ENCODE assay signal across 1 cellular context in genomic region chr7:105013818-105014724, GRCh38.
TF ChIP-seq lines count a peak whose summit lies in the region.

A gene with protein sequence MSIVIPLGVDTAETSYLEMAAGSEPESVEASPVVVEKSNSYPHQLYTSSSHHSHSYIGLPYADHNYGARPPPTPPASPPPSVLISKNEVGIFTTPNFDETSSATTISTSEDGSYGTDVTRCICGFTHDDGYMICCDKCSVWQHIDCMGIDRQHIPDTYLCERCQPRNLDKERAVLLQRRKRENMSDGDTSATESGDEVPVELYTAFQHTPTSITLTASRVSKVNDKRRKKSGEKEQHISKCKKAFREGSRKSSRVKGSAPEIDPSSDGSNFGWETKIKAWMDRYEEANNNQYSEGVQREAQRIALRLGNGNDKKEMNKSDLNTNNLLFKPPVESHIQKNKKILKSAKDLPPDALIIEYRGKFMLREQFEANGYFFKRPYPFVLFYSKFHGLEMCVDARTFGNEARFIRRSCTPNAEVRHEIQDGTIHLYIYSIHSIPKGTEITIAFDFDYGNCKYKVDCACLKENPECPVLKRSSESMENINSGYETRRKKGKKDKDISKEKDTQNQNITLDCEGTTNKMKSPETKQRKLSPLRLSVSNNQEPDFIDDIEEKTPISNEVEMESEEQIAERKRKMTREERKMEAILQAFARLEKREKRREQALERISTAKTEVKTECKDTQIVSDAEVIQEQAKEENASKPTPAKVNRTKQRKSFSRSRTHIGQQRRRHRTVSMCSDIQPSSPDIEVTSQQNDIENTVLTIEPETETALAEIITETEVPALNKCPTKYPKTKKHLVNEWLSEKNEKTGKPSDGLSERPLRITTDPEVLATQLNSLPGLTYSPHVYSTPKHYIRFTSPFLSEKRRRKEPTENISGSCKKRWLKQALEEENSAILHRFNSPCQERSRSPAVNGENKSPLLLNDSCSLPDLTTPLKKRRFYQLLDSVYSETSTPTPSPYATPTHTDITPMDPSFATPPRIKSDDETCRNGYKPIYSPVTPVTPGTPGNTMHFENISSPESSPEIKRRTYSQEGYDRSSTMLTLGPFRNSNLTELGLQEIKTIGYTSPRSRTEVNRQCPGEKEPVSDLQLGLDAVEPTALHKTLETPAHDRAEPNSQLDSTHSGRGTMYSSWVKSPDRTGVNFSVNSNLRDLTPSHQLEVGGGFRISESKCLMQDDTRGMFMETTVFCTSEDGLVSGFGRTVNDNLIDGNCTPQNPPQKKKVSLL (N-terminal part only) (plus strand): TSS chr7:105014205. CDS start chr7:105040953, 26,748 bp downstream.

TF ChIP-seq in WTC11, 78 proteins besides CTCF, POLR2A, EP300 and RAD21 (continued from another document):
- TF ChIP-seq FOXJ3 (CRISPR knock-in tag; IDR thresholded peaks at IDR 0.05; ENCODE audit: borderline replicate concordance): no peak
